In the genomic region with DNA sequence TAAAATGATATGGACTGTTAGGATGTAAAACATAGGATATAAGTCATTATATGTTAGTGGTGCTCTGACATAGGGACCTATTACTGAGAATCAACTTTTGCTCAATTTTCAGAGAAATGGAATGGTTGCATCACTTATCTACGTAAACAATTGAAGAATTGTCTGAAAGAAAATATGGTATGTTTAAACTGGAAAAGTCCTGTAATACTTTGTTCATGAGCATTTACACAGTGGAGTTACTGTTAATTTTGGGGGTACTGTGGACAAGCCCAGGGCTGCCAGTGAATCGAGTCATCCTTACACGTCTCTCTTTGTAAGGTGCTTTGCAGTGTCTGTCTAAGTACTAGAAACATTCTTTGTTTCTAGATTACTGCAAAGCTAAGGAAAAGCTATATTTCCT, we compare ENCODE assay signal across 23 cellular contexts.
DNase-seq lines count a peak whose midpoint lies in the region; ATAC-seq, FAIRE-seq and TF ChIP-seq lines count a peak whose summit lies in the region.
"Had no signal": no experiment of that assay in that cellular context is flagged by ENCODE, and none has a peak within 500 bp of the region (broad histone marks: within the 10 kb centered on the region; RNA-seq: fewer than 3 reads in every experiment).

No MANE protein-coding gene starts in this region.

- no peaks in the 10 kb centered on the region for H3K79me1 ChIP-seq in IMR-90 (ENCODE audit: low read depth in 1 of 2, low read length in 2 of 2)

- TF ChIP-seq EP300 in K562 (IDR thresholded peaks at IDR 0.05; ENCODE audit: low read length): no peak

- H3K9me1 ChIP-seq in IMR-90 (ENCODE audit: insufficient read depth, low read length) (no peaks in the 10 kb centered on the region), K562 (ENCODE audit: control insufficient read depth, insufficient read depth, low read length) (no peaks in the 10 kb centered on the region)

- TF ChIP-seq RAD21 in IMR-90 (IDR thresholded peaks at IDR 0.05; ENCODE audit: low read length) (no peak), K562 (CRISPR knock-in tag; conservative IDR thresholded peaks at IDR 0.05 in 1 of 2, IDR thresholded peaks at IDR 0.05 in 1 of 2) (no peak)

- DNase-seq in IMR-90: peak; percentile 51
- DNase-seq in K562 (ENCODE audit: extremely low read depth in 1 of 4, low spot score in 3 of 4): no peak
- peak; percentile 6 for DNase-seq in fibroblast of villous mesenchyme (ENCODE audit: low read depth)
- no peak for DNase-seq in dermis blood vessel endothelial cell
- no peak for DNase-seq in activated T-helper 1 cell treated with anti-CD3 and anti-CD28 coated beads, Interleukin-12 subunit alpha, Interleukin-12 subunit beta, Interleukin-2, Interleukin-4 antibody, amounts not matched to agents 30 ng/mL and 10 ng/mL and 1 ng/mL, durations not matched to agents 14 hours and 24 hours and 36 hours (ENCODE audit: low spot score)
- DNase-seq: ACHN; BE2C; C1 segment of cervical spinal cord; CD4-positive, CD25-positive, alpha-beta regulatory T cell; CD8-positive, alpha-beta memory T cell; COR-L47; DMS 273 treated with DMSO at 0.1 percent for 48 hours; DMS53; GDM1; GM23248 had no signal

- H4K8ac ChIP-seq in IMR-90 (ENCODE audit: low read depth in 2 of 2, low read length in 2 of 2): no peak overlapping the region

- no peaks in the 10 kb centered on the region for H3K79me2 ChIP-seq in K562 (ENCODE audit: control insufficient read depth, insufficient read depth, low read length)

- H3K27ac Mint-ChIP-seq in activated T-helper 1 cell treated with anti-CD3 and anti-CD28 coated beads, Interleukin-12 subunit alpha, Interleukin-12 subunit beta, Interleukin-2, Interleukin-4 antibody, amounts not matched to agents 30 ng/mL and 10 ng/mL and 1 ng/mL, durations not matched to agents 14 hours and 24 hours and 36 hours: no peak overlapping the region
- H3K27ac Mint-ChIP-seq: CD4-positive, CD25-positive, alpha-beta regulatory T cell; CD8-positive, alpha-beta memory T cell; IgD-negative memory B cell had no signal

- H3K9me3 ChIP-seq in IMR-90 (ENCODE audit: control insufficient read depth, insufficient read depth, low read length): no peaks in the 10 kb centered on the region
- H3K9me3 ChIP-seq in K562 (replicated peaks; ENCODE audit: control insufficient read depth, insufficient read depth, low read depth, low read length): no peaks in the 10 kb centered on the region
- H3K9me3 ChIP-seq: BE2C, HAP-1 had no signal

- H3K27me3 Mint-ChIP-seq in activated T-helper 1 cell treated with anti-CD3 and anti-CD28 coated beads, Interleukin-12 subunit alpha, Interleukin-12 subunit beta, Interleukin-2, Interleukin-4 antibody, amounts not matched to agents 30 ng/mL and 10 ng/mL and 1 ng/mL, durations not matched to agents 14 hours and 24 hours and 36 hours (ENCODE audit: insufficient read depth): no peaks in the 10 kb centered on the region
- H3K27me3 Mint-ChIP-seq: CD4-positive, CD25-positive, alpha-beta regulatory T cell; IgD-negative memory B cell had no signal

- no peak overlapping the region for H4K5ac ChIP-seq in IMR-90 (ENCODE audit: low read depth, low read length)

- no peak overlapping the region for H2AK5ac ChIP-seq in IMR-90 (ENCODE audit: low read depth, low read length)

- no peak overlapping the region for H4K91ac ChIP-seq in IMR-90 (ENCODE audit: insufficient read depth, low read depth, low read length)

- no peak overlapping the region for H3K23ac ChIP-seq in IMR-90 (ENCODE audit: low read depth, low read length)

- CTCF ChIA-PET in IMR-90 (lab: Yijun Ruan, JAX): no interaction called here
- CTCF ChIA-PET in K562 (lab: Yijun Ruan, JAX; ENCODE audit: low intra/inter-chr PET ratio): no interaction called here

- H3K27me3 ChIP-seq in IMR-90 (ENCODE audit: control insufficient read depth, insufficient read depth, low read length) (no peaks in the 10 kb centered on the region), K562 (ENCODE audit: control insufficient read depth in 2 of 2, insufficient read depth in 2 of 2, low read length in 2 of 2) (peaks cover 0 to 11% of the 10 kb centered on the region in 2 experiments; a peak in 2 of 5 replicates)
- H3K27me3 ChIP-seq: BE2C had no signal

- H3K9me3 Mint-ChIP-seq in activated T-helper 1 cell treated with anti-CD3 and anti-CD28 coated beads, Interleukin-12 subunit alpha, Interleukin-12 subunit beta, Interleukin-2, Interleukin-4 antibody, amounts not matched to agents 30 ng/mL and 10 ng/mL and 1 ng/mL, durations not matched to agents 14 hours and 24 hours and 36 hours: no peaks in the 10 kb centered on the region
- H3K9me3 Mint-ChIP-seq: CD8-positive, alpha-beta memory T cell; IgD-negative memory B cell had no signal

- POLR2A ChIA-PET in IMR-90 (lab: Charles Lee; ENCODE audit: unreplicated experiment) (no interaction called here), K562 (lab: Yijun Ruan, JAX) (no interaction called here)

- in situ Hi-C loops in IMR-90 (cut with MboI; ENCODE audit: low sequenced_read_pairs) (no loop called here), K562 (cut with MboI) (no loop called here)

- no peak overlapping the region for H2AK9ac ChIP-seq in IMR-90 (replicated peaks; ENCODE audit: low read depth, low read length, poor library complexity)

- no peak for FAIRE-seq in K562 (lab: Jason Lieb, UNC)
- FAIRE-seq: A204.1, GM12892, GM18507, HTR-8/SVneo had no signal

- H2BK20ac ChIP-seq in IMR-90 (ENCODE audit: low read depth, low read length): no peak overlapping the region

- WGBS in IMR-90 (ENCODE audit: extremely low coverage in 2 of 2, insufficient read length in 1 of 2), 2 experiments: no CpG with 5 or more reads among the region's 3 CpGs
- WGBS in K562 (ENCODE audit: insufficient coverage, low coverage, missing lambda C conversion rate): 7% methylated on average over 3 of the region's 3 CpGs

- intact Hi-C loops in IMR-90 (cut with micrococcal nuclease) (no loop called here), K562 (cut with micrococcal nuclease) (no loop called here)
- intact Hi-C loops in activated T-helper 1 cell treated with anti-CD3 and anti-CD28 coated beads, Interleukin-12 subunit alpha, Interleukin-12 subunit beta, Interleukin-2, Interleukin-4 antibody, amounts not matched to agents 30 ng/mL and 10 ng/mL and 1 ng/mL, durations not matched to agents 14 hours and 24 hours and 36 hours (cut with micrococcal nuclease): no loop called here

- H3K4me3 ChIP-seq in IMR-90 (ENCODE audit: insufficient read depth, low read depth, low read length) (no peak overlapping the region), K562 (no peak overlapping the region), fibroblast of villous mesenchyme (ENCODE audit: low read depth, low read length) (no peak overlapping the region)
- H3K4me3 ChIP-seq: GM23248, HAP-1 had no signal

- no TSS peak for BruUV-seq in IMR-90 (replicated peaks; lab: Mats Ljungman, UMichigan)
- no TSS peak for BruUV-seq in K562 (replicated peaks; lab: Mats Ljungman, UMichigan)

- no peaks in the 10 kb centered on the region for H3K36me3 Mint-ChIP-seq in activated T-helper 1 cell treated with anti-CD3 and anti-CD28 coated beads, Interleukin-12 subunit alpha, Interleukin-12 subunit beta, Interleukin-2, Interleukin-4 antibody, amounts not matched to agents 30 ng/mL and 10 ng/mL and 1 ng/mL, durations not matched to agents 14 hours and 24 hours and 36 hours (ENCODE audit: low read depth)
- H3K36me3 Mint-ChIP-seq: CD4-positive, CD25-positive, alpha-beta regulatory T cell; CD8-positive, alpha-beta memory T cell; IgD-negative memory B cell had no signal

- H3K14ac ChIP-seq in IMR-90 (replicated peaks; ENCODE audit: low read depth, low read length): no peak overlapping the region

- H2AFZ ChIP-seq in IMR-90 (replicated peaks; ENCODE audit: low read length, poor library complexity): no peak overlapping the region
- no peak overlapping the region for H2AFZ ChIP-seq in K562 (ENCODE audit: low read depth, low read length)
- H2AFZ ChIP-seq: GM23248 had no signal

- TF ChIP-seq CTCF in IMR-90 (conservative IDR thresholded peaks at IDR 0.05; ENCODE audit: low read depth, low read length) (no peak), K562 (IDR thresholded peaks at IDR 0.05 in 2 of 3, conservative IDR thresholded peaks at IDR 0.05 in 1 of 3; ENCODE audit: insufficient read depth in 2 of 3, low read depth in 1 of 3, low read length in 3 of 3) (no peak), fibroblast of villous mesenchyme (IDR thresholded peaks at IDR 0.05; ENCODE audit: insufficient read depth, low read depth, low read length) (no peak)

- dilution Hi-C loops in IMR-90 (cut with HindIII; ENCODE audit: low sequenced_read_pairs, unreplicated experiment): no loop called here

- no peak for TF ChIP-seq POLR2A in IMR-90 (IDR thresholded peaks at IDR 0.05; ENCODE audit: low read depth, low read length)
- TF ChIP-seq POLR2A in K562 (conservative IDR thresholded peaks at IDR 0.05): no peak

- H3K4me1 Mint-ChIP-seq in activated T-helper 1 cell treated with anti-CD3 and anti-CD28 coated beads, Interleukin-12 subunit alpha, Interleukin-12 subunit beta, Interleukin-2, Interleukin-4 antibody, amounts not matched to agents 30 ng/mL and 10 ng/mL and 1 ng/mL, durations not matched to agents 14 hours and 24 hours and 36 hours (ENCODE audit: low read depth): no peaks in the 10 kb centered on the region
- H3K4me1 Mint-ChIP-seq: CD4-positive, CD25-positive, alpha-beta regulatory T cell; CD8-positive, alpha-beta memory T cell; IgD-negative memory B cell had no signal

- H3K27ac ChIP-seq in IMR-90 (ENCODE audit: insufficient read depth, low read length): no peak overlapping the region
- H3K27ac ChIP-seq in K562 (ENCODE audit: extremely low read depth, low read depth, low read length): no peak overlapping the region
- H3K27ac ChIP-seq: GM23248 had no signal

- no peak overlapping the region for H3K18ac ChIP-seq in IMR-90 (ENCODE audit: low read depth, low read length)

- no peak overlapping the region for H3K4ac ChIP-seq in IMR-90 (ENCODE audit: low read depth, low read length)

- H4K20me1 ChIP-seq in IMR-90 (ENCODE audit: insufficient read depth, low read length) (no peaks in the 10 kb centered on the region), K562 (replicated peaks; ENCODE audit: control insufficient read depth, insufficient read depth, low read length) (no peaks in the 10 kb centered on the region; the same call in 1 of the 2 replicates)

- H2BK15ac ChIP-seq in IMR-90 (ENCODE audit: low read depth, low read length): no peak overlapping the region

- ATAC-seq in IMR-90 (ENCODE audit: low read depth): peak; percentile 29; the same call in 1 of the 2 replicates
- ATAC-seq in K562: no peak
- ATAC-seq in HG02759 (IDR thresholded peaks at IDR 0.05; ENCODE audit: unreplicated experiment): no peak
- no peak for ATAC-seq in HG02970 (IDR thresholded peaks at IDR 0.05; ENCODE audit: low FRiP score, unreplicated experiment)

- H3K4me3 Mint-ChIP-seq in activated T-helper 1 cell treated with anti-CD3 and anti-CD28 coated beads, Interleukin-12 subunit alpha, Interleukin-12 subunit beta, Interleukin-2, Interleukin-4 antibody, amounts not matched to agents 30 ng/mL and 10 ng/mL and 1 ng/mL, durations not matched to agents 14 hours and 24 hours and 36 hours: no peak overlapping the region
- H3K4me3 Mint-ChIP-seq: CD4-positive, CD25-positive, alpha-beta regulatory T cell; CD8-positive, alpha-beta memory T cell; IgD-negative memory B cell had no signal

- no peak overlapping the region for H2BK5ac ChIP-seq in IMR-90 (ENCODE audit: low read depth, low read length, poor library complexity, severe bottlenecking)

- no peak overlapping the region for H2BK120ac ChIP-seq in IMR-90 (ENCODE audit: low read depth, low read length)

- H3K36me3 ChIP-seq in IMR-90 (ENCODE audit: control insufficient read depth, insufficient read depth, low read length) (no peaks in the 10 kb centered on the region), K562 (ENCODE audit: control insufficient read depth, insufficient read depth, low read length) (no peaks in the 10 kb centered on the region)
- H3K36me3 ChIP-seq: BE2C, HAP-1 had no signal

- H3K4me1 ChIP-seq in IMR-90 (ENCODE audit: control insufficient read depth, insufficient read depth, low read length) (no peaks in the 10 kb centered on the region), K562 (replicated peaks in 1 of 2; ENCODE audit: control insufficient read depth in 2 of 2, insufficient read depth in 2 of 2, low read length in 2 of 2) (peaks cover 0 to 5% of the 10 kb centered on the region in 2 experiments; a peak in 2 of 5 replicates)
- H3K4me1 ChIP-seq: BE2C, HAP-1 had no signal

- H3K9ac ChIP-seq in IMR-90 (ENCODE audit: low read depth, low read length) (no peak overlapping the region), K562 (ENCODE audit: insufficient read depth in 1 of 2, low read depth in 2 of 2, low read length in 2 of 2) (no peak overlapping the region)
- H3K9ac ChIP-seq: GM23248 had no signal

- no peak overlapping the region for H3K4me2 ChIP-seq in IMR-90 (ENCODE audit: low read depth, low read length)
- H3K4me2 ChIP-seq in K562 (ENCODE audit: insufficient read depth, low read length): no peak overlapping the region

- H3K56ac ChIP-seq in IMR-90 (ENCODE audit: extremely low read depth, insufficient read depth, low read length): no peak overlapping the region

Comparison
In these comparisons a context has a peak if more than half of its experiments do, and no peak if none do; other contexts are left out.
1. DNase-seq: peak in IMR-90 (single experiment) and fibroblast of villous mesenchyme (single experiment); none in K562 (0 of 4), dermis blood vessel endothelial cell (single experiment) and activated T-helper 1 cell treated with anti-CD3 and anti-CD28 coated beads, Interleukin-12 subunit alpha, Interleukin-12 subunit beta, Interleukin-2, Interleukin-4 antibody, amounts not matched to agents 30 ng/mL and 10 ng/mL and 1 ng/mL, durations not matched to agents 14 hours and 24 hours and 36 hours (single experiment).